ENCODE assay signal across 8 cellular contexts in the genomic region with DNA sequence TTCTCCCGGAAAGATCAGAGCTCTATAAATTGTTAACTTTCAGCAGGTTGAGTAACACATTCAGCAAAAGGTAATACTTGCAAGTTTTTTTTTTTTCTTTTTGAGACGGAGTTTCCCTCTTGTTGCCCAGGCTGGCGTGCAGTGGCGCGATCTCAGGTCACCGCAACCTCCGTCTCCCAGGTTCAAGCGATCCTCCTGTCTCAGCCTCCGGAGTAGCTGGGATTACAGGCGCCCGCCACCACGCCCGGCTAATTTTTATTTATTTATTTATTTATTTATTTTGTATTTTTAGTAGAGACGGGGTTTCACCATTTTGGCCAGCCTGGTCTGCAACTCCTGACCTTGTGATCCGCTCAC. TPM values are rescaled to one million over a fixed set of nuclear protein-coding genes. Genes with fewer than 3 reads are reported as not detected.
A peak's percentile ranks its signal among the peaks of the same experiment; 100 is the strongest.
DNase-seq lines count a peak whose midpoint lies in the region; ATAC-seq and TF ChIP-seq lines count a peak whose summit lies in the region.
"Not testable (repeated sequence)": the region's sequence is repeated elsewhere in the genome, so short reads cannot be mapped to it uniquely, and the experiment has no call there.

No MANE protein-coding gene starts in this region.

- H3K23ac ChIP-seq in neuronal stem cell (ENCODE audit: low read depth, low read length, poor library complexity) = not testable (repeated sequence)

- intact Hi-C loops in CD14-positive monocyte (cut with micrococcal nuclease); left lung (cut with DNase I): not testable (repeated sequence)

- ATAC-seq in left lung = not testable (repeated sequence)

- peak overlapping the region; percentile 85 for H3K4me3 ChIP-seq in Jurkat, Clone E6-1 (ENCODE audit: low read length)
- H3K4me3 ChIP-seq in WI38 (ENCODE audit: low read depth, low read length) (peak overlapping the region; percentile 90), astrocyte of the spinal cord (ENCODE audit: low read depth, low read length) (peak overlapping the region; percentile 82), epithelial cell of proximal tubule (ENCODE audit: low read depth, low read length) (peak overlapping the region; percentile 84), left lung (peak overlapping the region; percentile 80 to 85), neuronal stem cell (ENCODE audit: low read length in 2 of 2) (peak overlapping the region in 1 of 2 donors; percentile 59)

- peak overlapping the region; percentile 48 for H3K4me2 ChIP-seq in neuronal stem cell (ENCODE audit: insufficient read depth, low read length, poor library complexity, severe bottlenecking)

- H3K14ac ChIP-seq in neuronal stem cell (ENCODE audit: low read length) = not testable (repeated sequence)

- H4K8ac ChIP-seq in neuronal stem cell (ENCODE audit: low read depth, low read length) = not testable (repeated sequence)

- not testable (repeated sequence) for H3K36me3 ChIP-seq in left lung
- peaks cover 6 to 29% of the 10 kb centered on the region in 2 donors for H3K36me3 ChIP-seq in neuronal stem cell (replicated peaks in 1 of 2; ENCODE audit: control insufficient read depth in 2 of 2, insufficient read depth in 2 of 2, low read length in 2 of 2)

- H2BK5ac ChIP-seq in neuronal stem cell (ENCODE audit: low read length) = not testable (repeated sequence)

- WGBS in neuronal stem cell (ENCODE audit: extremely low coverage in 2 of 2, insufficient read length in 2 of 2, insufficient replicate concordance in 1 of 2), 2 donors = no CpG with 5 or more reads among the region's 15 CpGs

- H3K27ac ChIP-seq in left lung (peak overlapping the region; percentile 78 to 86), neuronal stem cell (replicated peaks; ENCODE audit: low read length) (peak overlapping the region; percentile 63), substantia nigra (ENCODE audit: low read depth, low read length, poor library complexity, severe bottlenecking) (peak overlapping the region; percentile 80)

- not testable (repeated sequence) for H2BK12ac ChIP-seq in neuronal stem cell (ENCODE audit: low read length)

- peak overlapping the region; percentile 79 to 90 (median 88) for H3K27ac Mint-ChIP-seq in CD14-positive monocyte

- peaks cover 14% of the 10 kb centered on the region for H3K4me1 Mint-ChIP-seq in CD14-positive monocyte

- H2BK15ac ChIP-seq in neuronal stem cell (ENCODE audit: low read length) = not testable (repeated sequence)

- in situ Hi-C loops in astrocyte of the spinal cord (cut with HindIII; ENCODE audit: low sequenced_read_pairs) = not testable (repeated sequence)

- H3K36me3 Mint-ChIP-seq in CD14-positive monocyte = peaks cover 17 to 22% of the 10 kb centered on the region in 2 donors

- not testable (repeated sequence) for H3K27me3 Mint-ChIP-seq in CD14-positive monocyte (ENCODE audit: low read depth in 3 of 3)

- H3K4ac ChIP-seq in neuronal stem cell (ENCODE audit: low read length) = not testable (repeated sequence)

- H2BK120ac ChIP-seq in neuronal stem cell (ENCODE audit: low read depth, low read length) = not testable (repeated sequence)

- not testable (repeated sequence) for H3K9me3 ChIP-seq in left lung; neuronal stem cell (replicated peaks in 1 of 2; ENCODE audit: control insufficient read depth in 2 of 2, insufficient read depth in 1 of 2, low read depth in 1 of 2, low read length in 2 of 2)

- H3K9ac ChIP-seq in neuronal stem cell (ENCODE audit: low read depth, low read length, poor library complexity) = not testable (repeated sequence)

- DNase-seq in CD14-positive monocyte (ENCODE audit: low spot score); Jurkat, Clone E6-1 (ENCODE audit: low read depth, low spot score); astrocyte of the spinal cord (ENCODE audit: low read depth, low spot score); epithelial cell of proximal tubule (ENCODE audit: low read depth); left lung; neuronal stem cell (ENCODE audit: low spot score): not testable (repeated sequence)
- peak in 1 of 49 donors; percentile 6 for DNase-seq in substantia nigra (lab: John Stamatoyannopoulos, UW)

- not testable (repeated sequence) for TF ChIP-seq CTCF in CD14-positive monocyte (IDR thresholded peaks at IDR 0.05); WI38 (IDR thresholded peaks at IDR 0.05; ENCODE audit: low read depth, low read length); astrocyte of the spinal cord (IDR thresholded peaks at IDR 0.05; ENCODE audit: low read depth, low read length); epithelial cell of proximal tubule (conservative IDR thresholded peaks at IDR 0.05; ENCODE audit: low read depth, low read length); left lung (IDR thresholded peaks at IDR 0.05)

- not testable (repeated sequence) for H3K9me3 Mint-ChIP-seq in CD14-positive monocyte

- H4K91ac ChIP-seq in neuronal stem cell (ENCODE audit: low read depth, low read length, poor library complexity) = not testable (repeated sequence)

- H3K4me1 ChIP-seq in left lung = peaks cover 3 to 28% of the 10 kb centered on the region in 2 donors
- not testable (repeated sequence) for H3K4me1 ChIP-seq in neuronal stem cell (ENCODE audit: control insufficient read depth in 2 of 2, insufficient read depth in 1 of 2, low read depth in 1 of 2, low read length in 2 of 2)

- H3K79me1 ChIP-seq in neuronal stem cell (ENCODE audit: low read depth, low read length) = not testable (repeated sequence)

- H2AK5ac ChIP-seq in neuronal stem cell (ENCODE audit: low read depth, low read length) = not testable (repeated sequence)

- H3K18ac ChIP-seq in neuronal stem cell (ENCODE audit: low read length) = peak overlapping the region; percentile 86

- H3K27me3 ChIP-seq in left lung; neuronal stem cell (ENCODE audit: control insufficient read depth in 3 of 3, insufficient read depth in 3 of 3, low read depth in 1 of 3, low read length in 3 of 3): not testable (repeated sequence)

- H3K4me3 Mint-ChIP-seq in CD14-positive monocyte = peak overlapping the region; percentile 94

- H2AFZ ChIP-seq in neuronal stem cell (ENCODE audit: low read length) = peak overlapping the region; percentile 92

RNA-seq across cellular contexts. Expression of gene SNX4, which starts 0.5 kb away (rescaled TPM):
- 10 to 100 TPM; 40.8 to 51.5 TPM for polyA plus RNA-seq in CD14-positive monocyte
- 53.4 TPM for polyA plus RNA-seq in Jurkat, Clone E6-1 (2012; ENCODE audit: insufficient read depth, insufficient read length)
- total RNA-seq in epithelial cell of proximal tubule = 22.1 and 26.5 TPM in 2 replicates
- 10 to 100 TPM; 33.2 to 40.1 TPM for total RNA-seq in left lung
- 29.6 TPM for polyA plus RNA-seq in neuronal stem cell (2013, experiment 1 of 2)
- 29.0 TPM for polyA plus RNA-seq in neuronal stem cell (2013, experiment 2 of 2)
